12 cellular contexts compared by ENCODE assay signal in the genomic region with DNA sequence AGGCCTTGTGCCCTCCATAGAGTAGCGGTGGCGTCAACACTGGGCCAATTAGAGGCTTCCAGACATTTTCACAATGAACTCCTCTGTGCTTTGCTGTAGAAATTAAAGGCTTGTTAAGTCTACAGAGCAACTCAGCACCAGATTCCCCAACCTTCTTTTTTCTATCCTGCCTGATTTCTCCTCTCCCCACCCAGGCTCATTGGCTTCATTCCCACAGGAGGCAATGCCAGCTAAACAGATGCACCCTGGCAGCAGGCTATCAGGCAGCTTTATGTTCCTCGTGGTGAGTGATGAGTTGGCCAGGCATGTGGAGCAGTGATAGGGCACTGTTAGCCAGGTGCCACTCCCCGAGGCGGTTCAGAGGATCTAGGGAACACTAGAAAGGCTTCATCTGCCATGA. TPM values are rescaled to one million over a fixed set of nuclear protein-coding genes. Genes with fewer than 3 reads are reported as not detected.
A peak's percentile ranks its signal among the peaks of the same experiment; 100 is the strongest.
DNase-seq lines count a peak whose midpoint lies in the region; ATAC-seq and TF ChIP-seq lines count a peak whose summit lies in the region.
"Had no signal": no experiment of that assay in that cellular context is flagged by ENCODE, and none has a peak within 500 bp of the region (broad histone marks: within the 10 kb centered on the region; RNA-seq: fewer than 3 reads in every experiment).

No MANE protein-coding gene starts in this region.

- H3K4me1 ChIP-seq in colonic mucosa: no peaks in the 10 kb centered on the region

- no peak overlapping the region for H3K27ac Mint-ChIP-seq in osteocyte (ENCODE audit: unreplicated experiment)
- no peak overlapping the region for H3K27ac Mint-ChIP-seq in mesothelial cell of epicardium
- H3K27ac Mint-ChIP-seq: dendritic cell treated with granulocyte-macrophage colony-stimulating factor and Interleukin-4, amounts not matched to agents 40 ng/mL and 50 ng/mL, for 4 days had no signal

- no peak for ATAC-seq in GM21528 (IDR thresholded peaks at IDR 0.05; ENCODE audit: low FRiP score, unreplicated experiment)

- TF ChIP-seq CTCF in epithelial cell of esophagus (IDR thresholded peaks at IDR 0.05; ENCODE audit: insufficient read depth, low read depth, low read length, missing control alignments): no peak
- TF ChIP-seq CTCF in osteocyte (IDR thresholded peaks at IDR 0.05): no peak
- TF ChIP-seq CTCF in colonic mucosa (IDR thresholded peaks at IDR 0.05): no peak
- no peak for TF ChIP-seq CTCF in mesothelial cell of epicardium (IDR thresholded peaks at IDR 0.05; ENCODE audit: unreplicated experiment)

- H3K4me1 Mint-ChIP-seq in osteocyte (ENCODE audit: unreplicated experiment): peaks cover 47% of the 10 kb centered on the region
- H3K4me1 Mint-ChIP-seq in mesothelial cell of epicardium: peaks cover 27% of the 10 kb centered on the region

- no peak overlapping the region for H3K9ac ChIP-seq in colonic mucosa (ENCODE audit: low read depth in 2 of 2, low read length in 2 of 2)

- H3K27me3 Mint-ChIP-seq in osteocyte (ENCODE audit: unreplicated experiment) (no peaks in the 10 kb centered on the region), mesothelial cell of epicardium (ENCODE audit: low read depth) (no peaks in the 10 kb centered on the region)

- H3K4me3 ChIP-seq in epithelial cell of esophagus (ENCODE audit: low read length) (no peak overlapping the region), colonic mucosa (no peak overlapping the region)

- H3K27me3 ChIP-seq in colonic mucosa: no peaks in the 10 kb centered on the region

- no peaks in the 10 kb centered on the region for H3K36me3 Mint-ChIP-seq in osteocyte (ENCODE audit: unreplicated experiment)
- peaks cover 2% of the 10 kb centered on the region for H3K36me3 Mint-ChIP-seq in mesothelial cell of epicardium

- no peaks in the 10 kb centered on the region for H3K36me3 ChIP-seq in colonic mucosa

- H3K9me3 Mint-ChIP-seq in osteocyte (ENCODE audit: unreplicated experiment): no peaks in the 10 kb centered on the region
- H3K9me3 Mint-ChIP-seq in mesothelial cell of epicardium: no peaks in the 10 kb centered on the region
- H3K9me3 Mint-ChIP-seq: dendritic cell treated with granulocyte-macrophage colony-stimulating factor and Interleukin-4, amounts not matched to agents 40 ng/mL and 50 ng/mL, for 4 days had no signal

- H3K27ac ChIP-seq in colonic mucosa: no peak overlapping the region
- H3K27ac ChIP-seq: C4-2B had no signal

- intact Hi-C loops in colonic mucosa (cut with DNase I): no loop called here

- H3K9me3 ChIP-seq in colonic mucosa: no peaks in the 10 kb centered on the region

- H3K4me3 Mint-ChIP-seq in osteocyte (ENCODE audit: unreplicated experiment) (no peak overlapping the region), mesothelial cell of epicardium (no peak overlapping the region)
- H3K4me3 Mint-ChIP-seq: dendritic cell treated with granulocyte-macrophage colony-stimulating factor and Interleukin-4, amounts not matched to agents 40 ng/mL and 50 ng/mL, for 4 days had no signal

- DNase-seq in DMS 273 (lab: John Stamatoyannopoulos, UW; ENCODE audit: unreplicated experiment): peak; percentile 94
- peak; percentile 94 for DNase-seq in NCI-H446 treated with DMSO at 0.1 percent for 48 hours (lab: John Stamatoyannopoulos, UW)
- DNase-seq in epithelial cell of esophagus (ENCODE audit: low read depth): peak; percentile 78
- peak; percentile 40 for DNase-seq in osteocyte (ENCODE audit: extremely low spot score, unreplicated experiment)
- no peak for DNase-seq in colonic mucosa
- no peak for DNase-seq in mesothelial cell of epicardium (ENCODE audit: low spot score in 2 of 2, unreplicated experiment in 2 of 2)
- DNase-seq in LoVo (ENCODE audit: low spot score): no peak
- DNase-seq: activated T-cell treated with anti-CD3 and anti-CD28 coated beads, Interleukin-2, amount 50 U/mL, for 48 hours had no signal

RNA-seq across cellular contexts. Expression of a gene that starts 4.8 kb away (rescaled TPM):
- total RNA-seq in osteocyte: 9.7 and 10.6 TPM in 2 replicates
- total RNA-seq in colonic mucosa: 10 to 100 TPM in 1 of 2 donors, 1 to 10 TPM in 1; 4.0 to 13.8 TPM
- 20.0 to 21.2 TPM (median 20.3 TPM) in 3 replicates for total RNA-seq in mesothelial cell of epicardium

RNA-seq across cellular contexts. Expression of a gene that starts 23.2 kb away (rescaled TPM):
- total RNA-seq in osteocyte (0.42 and 0.62 TPM in 2 replicates), colonic mucosa (1 to 10 TPM; 7.3 to 8.8 TPM), mesothelial cell of epicardium (6.9 to 7.9 TPM (median 7.9 TPM) in 3 replicates)
- total RNA-seq: OCI-LY7 had no signal

RNA-seq across cellular contexts. Expression of a gene that starts 29.4 kb away (rescaled TPM):
- total RNA-seq in osteocyte (0.34 TPM in 1 of 2 replicates, not detected in the other), colonic mucosa (1 to 10 TPM in 1 of 2 donors, under 1 TPM in 1; 0.25 to 2.2 TPM), mesothelial cell of epicardium (0.22 to 0.51 TPM (median 0.27 TPM) in 3 replicates)
- total RNA-seq: OCI-LY7 had no signal

RNA-seq across cellular contexts. Expression of a gene that starts 30.4 kb away (rescaled TPM):
- 35.5 and 42.3 TPM in 2 replicates for total RNA-seq in osteocyte
- total RNA-seq in colonic mucosa: 100 to 1,000 TPM in 1 of 2 donors, 10 to 100 TPM in 1; 10.6 to 166 TPM
- total RNA-seq in mesothelial cell of epicardium: 0.49 to 0.74 TPM (median 0.63 TPM) in 3 replicates
- total RNA-seq: OCI-LY7 had no signal

Comparison
In these comparisons a context has a peak if more than half of its experiments do, and no peak if none do; other contexts are left out.
1. DNase-seq: peak in DMS 273 (single experiment), NCI-H446 treated with DMSO at 0.1 percent for 48 hours (single experiment), epithelial cell of esophagus (single experiment) and osteocyte (single experiment); none in colonic mucosa (single experiment), mesothelial cell of epicardium (0 of 2) and LoVo (single experiment).